In genomic region chr10:113425596-113425995, GRCh38 we compare ENCODE assay signal across 1 cellular context.
TF ChIP-seq lines count a peak whose summit lies in the region.

No MANE protein-coding gene starts in this region.

TF ChIP-seq in HEK293, 187 proteins besides CTCF, POLR2A, EP300 and RAD21 (continued from another document):
- TF ChIP-seq PRDM6 (tag by site-specific recombination; IDR thresholded peaks at IDR 0.05): peak; percentile 48; the same call in 1 of the 2 replicates
- no peak for TF ChIP-seq ZNF426 (tag by site-specific recombination; IDR thresholded peaks at IDR 0.05)
- peak; percentile 50; the same call in 1 of the 2 replicates for TF ChIP-seq ZNF561 (tag by site-specific recombination; IDR thresholded peaks at IDR 0.05; ENCODE audit: borderline replicate concordance)
- TF ChIP-seq ZNF629 (tag by site-specific recombination; IDR thresholded peaks at IDR 0.05): peak; percentile 78
- TF ChIP-seq ZBTB21 (tag by site-specific recombination; IDR thresholded peaks at IDR 0.05): peak; percentile 67; the same call in 1 of the 2 replicates
- no peak for TF ChIP-seq KLF9 (tag by site-specific recombination; IDR thresholded peaks at IDR 0.05; ENCODE audit: low read depth)
- no peak for TF ChIP-seq ZNF768 (tag by site-specific recombination; IDR thresholded peaks at IDR 0.05)
- no peak for TF ChIP-seq ZSCAN5A (tag by site-specific recombination; IDR thresholded peaks at IDR 0.05)
- TF ChIP-seq ZNF785 (tag by site-specific recombination; IDR thresholded peaks at IDR 0.05): no peak
- 0 out of 2 replicates have a peak, but pooled peaks have one; percentile 14 for TF ChIP-seq SCRT2 (tag by site-specific recombination; IDR thresholded peaks at IDR 0.05)
- peak; percentile 83 for TF ChIP-seq WT1 (tag by site-specific recombination; IDR thresholded peaks at IDR 0.05)
- no peak for TF ChIP-seq YY2 (tag by site-specific recombination; IDR thresholded peaks at IDR 0.05)
- TF ChIP-seq ZNF626 (tag by site-specific recombination; IDR thresholded peaks at IDR 0.05): no peak
- TF ChIP-seq ZNF341 (tag by site-specific recombination; IDR thresholded peaks at IDR 0.05; ENCODE audit: low read depth): no peak
- TF ChIP-seq ZFP37 (tag by site-specific recombination; IDR thresholded peaks at IDR 0.05): no peak
- TF ChIP-seq ZBTB48 (tag by site-specific recombination; IDR thresholded peaks at IDR 0.05): no peak
- TF ChIP-seq ZNF548 (tag by site-specific recombination; IDR thresholded peaks at IDR 0.05): no peak
- no peak for TF ChIP-seq ZNF404 (tag by site-specific recombination; IDR thresholded peaks at IDR 0.05)
- TF ChIP-seq ZNF830 (tag by site-specific recombination; IDR thresholded peaks at IDR 0.05; ENCODE audit: low read depth): no peak
- peak; percentile 66 for TF ChIP-seq FEZF1 (tag by site-specific recombination; IDR thresholded peaks at IDR 0.05)
- TF ChIP-seq ZSCAN30 (tag by site-specific recombination; IDR thresholded peaks at IDR 0.05): no peak
- no peak for TF ChIP-seq GLIS1 (tag by site-specific recombination; IDR thresholded peaks at IDR 0.05)
- TF ChIP-seq ZNF112 (tag by site-specific recombination; IDR thresholded peaks at IDR 0.05): no peak
- TF ChIP-seq ZNF76 (tag by site-specific recombination; IDR thresholded peaks at IDR 0.05; ENCODE audit: borderline replicate concordance, low read depth): no peak
- peak; percentile 55 for TF ChIP-seq ZBTB17 (tag by site-specific recombination; IDR thresholded peaks at IDR 0.05)
- no peak for TF ChIP-seq GLI4 (tag by site-specific recombination; IDR thresholded peaks at IDR 0.05)
- TF ChIP-seq, protein P1, sequence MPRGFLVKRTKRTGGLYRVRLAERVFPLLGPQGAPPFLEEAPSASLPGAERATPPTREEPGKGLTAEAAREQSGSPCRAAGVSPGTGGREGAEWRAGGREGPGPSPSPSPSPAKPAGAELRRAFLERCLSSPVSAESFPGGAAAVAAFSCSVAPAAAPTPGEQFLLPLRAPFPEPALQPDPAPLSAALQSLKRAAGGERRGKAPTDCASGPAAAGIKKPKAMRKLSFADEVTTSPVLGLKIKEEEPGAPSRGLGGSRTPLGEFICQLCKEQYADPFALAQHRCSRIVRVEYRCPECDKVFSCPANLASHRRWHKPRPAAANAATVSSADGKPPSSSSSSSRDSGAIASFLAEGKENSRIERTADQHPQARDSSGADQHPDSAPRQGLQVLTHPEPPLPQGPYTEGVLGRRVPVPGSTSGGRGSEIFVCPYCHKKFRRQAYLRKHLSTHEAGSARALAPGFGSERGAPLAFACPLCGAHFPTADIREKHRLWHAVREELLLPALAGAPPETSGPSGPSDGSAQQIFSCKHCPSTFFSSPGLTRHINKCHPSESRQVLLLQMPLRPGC (tag by site-specific recombination; IDR thresholded peaks at IDR 0.05): no peak
- TF ChIP-seq, protein P2, sequence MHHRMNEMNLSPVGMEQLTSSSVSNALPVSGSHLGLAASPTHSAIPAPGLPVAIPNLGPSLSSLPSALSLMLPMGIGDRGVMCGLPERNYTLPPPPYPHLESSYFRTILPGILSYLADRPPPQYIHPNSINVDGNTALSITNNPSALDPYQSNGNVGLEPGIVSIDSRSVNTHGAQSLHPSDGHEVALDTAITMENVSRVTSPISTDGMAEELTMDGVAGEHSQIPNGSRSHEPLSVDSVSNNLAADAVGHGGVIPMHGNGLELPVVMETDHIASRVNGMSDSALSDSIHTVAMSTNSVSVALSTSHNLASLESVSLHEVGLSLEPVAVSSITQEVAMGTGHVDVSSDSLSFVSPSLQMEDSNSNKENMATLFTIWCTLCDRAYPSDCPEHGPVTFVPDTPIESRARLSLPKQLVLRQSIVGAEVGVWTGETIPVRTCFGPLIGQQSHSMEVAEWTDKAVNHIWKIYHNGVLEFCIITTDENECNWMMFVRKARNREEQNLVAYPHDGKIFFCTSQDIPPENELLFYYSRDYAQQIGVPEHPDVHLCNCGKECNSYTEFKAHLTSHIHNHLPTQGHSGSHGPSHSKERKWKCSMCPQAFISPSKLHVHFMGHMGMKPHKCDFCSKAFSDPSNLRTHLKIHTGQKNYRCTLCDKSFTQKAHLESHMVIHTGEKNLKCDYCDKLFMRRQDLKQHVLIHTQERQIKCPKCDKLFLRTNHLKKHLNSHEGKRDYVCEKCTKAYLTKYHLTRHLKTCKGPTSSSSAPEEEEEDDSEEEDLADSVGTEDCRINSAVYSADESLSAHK (tag by site-specific recombination; IDR thresholded peaks at IDR 0.05): peak; percentile 27; the same call in 1 of the 2 replicates
- no peak for TF ChIP-seq ZNF596 (tag by site-specific recombination; IDR thresholded peaks at IDR 0.05)
- no peak for TF ChIP-seq PRDM1 (tag by site-specific recombination; IDR thresholded peaks at IDR 0.05)
- no peak for TF ChIP-seq ZNF521 (tag by site-specific recombination; IDR thresholded peaks at IDR 0.05)
- no peak for TF ChIP-seq ZXDB (tag by site-specific recombination; IDR thresholded peaks at IDR 0.05)
- peak; percentile 48; the same call in 1 of the 2 replicates for TF ChIP-seq PRDM10 (tag by site-specific recombination; IDR thresholded peaks at IDR 0.05)
- no peak for TF ChIP-seq ZNF248 (tag by site-specific recombination; IDR thresholded peaks at IDR 0.05)
- TF ChIP-seq YY1 (tag by site-specific recombination; IDR thresholded peaks at IDR 0.05): no peak
- no peak for TF ChIP-seq RBAK (tag by site-specific recombination; IDR thresholded peaks at IDR 0.05)
- TF ChIP-seq, protein P3, sequence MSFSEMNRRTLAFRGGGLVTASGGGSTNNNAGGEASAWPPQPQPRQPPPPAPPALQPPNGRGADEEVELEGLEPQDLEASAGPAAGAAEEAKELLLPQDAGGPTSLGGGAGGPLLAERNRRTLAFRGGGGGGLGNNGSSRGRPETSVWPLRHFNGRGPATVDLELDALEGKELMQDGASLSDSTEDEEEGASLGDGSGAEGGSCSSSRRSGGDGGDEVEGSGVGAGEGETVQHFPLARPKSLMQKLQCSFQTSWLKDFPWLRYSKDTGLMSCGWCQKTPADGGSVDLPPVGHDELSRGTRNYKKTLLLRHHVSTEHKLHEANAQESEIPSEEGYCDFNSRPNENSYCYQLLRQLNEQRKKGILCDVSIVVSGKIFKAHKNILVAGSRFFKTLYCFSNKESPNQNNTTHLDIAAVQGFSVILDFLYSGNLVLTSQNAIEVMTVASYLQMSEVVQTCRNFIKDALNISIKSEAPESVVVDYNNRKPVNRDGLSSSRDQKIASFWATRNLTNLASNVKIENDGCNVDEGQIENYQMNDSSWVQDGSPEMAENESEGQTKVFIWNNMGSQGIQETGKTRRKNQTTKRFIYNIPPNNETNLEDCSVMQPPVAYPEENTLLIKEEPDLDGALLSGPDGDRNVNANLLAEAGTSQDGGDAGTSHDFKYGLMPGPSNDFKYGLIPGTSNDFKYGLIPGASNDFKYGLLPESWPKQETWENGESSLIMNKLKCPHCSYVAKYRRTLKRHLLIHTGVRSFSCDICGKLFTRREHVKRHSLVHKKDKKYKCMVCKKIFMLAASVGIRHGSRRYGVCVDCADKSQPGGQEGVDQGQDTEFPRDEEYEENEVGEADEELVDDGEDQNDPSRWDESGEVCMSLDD (tag by site-specific recombination; IDR thresholded peaks at IDR 0.05): no peak
